ENCODE assay signal across 8 cellular contexts in the genomic region with DNA sequence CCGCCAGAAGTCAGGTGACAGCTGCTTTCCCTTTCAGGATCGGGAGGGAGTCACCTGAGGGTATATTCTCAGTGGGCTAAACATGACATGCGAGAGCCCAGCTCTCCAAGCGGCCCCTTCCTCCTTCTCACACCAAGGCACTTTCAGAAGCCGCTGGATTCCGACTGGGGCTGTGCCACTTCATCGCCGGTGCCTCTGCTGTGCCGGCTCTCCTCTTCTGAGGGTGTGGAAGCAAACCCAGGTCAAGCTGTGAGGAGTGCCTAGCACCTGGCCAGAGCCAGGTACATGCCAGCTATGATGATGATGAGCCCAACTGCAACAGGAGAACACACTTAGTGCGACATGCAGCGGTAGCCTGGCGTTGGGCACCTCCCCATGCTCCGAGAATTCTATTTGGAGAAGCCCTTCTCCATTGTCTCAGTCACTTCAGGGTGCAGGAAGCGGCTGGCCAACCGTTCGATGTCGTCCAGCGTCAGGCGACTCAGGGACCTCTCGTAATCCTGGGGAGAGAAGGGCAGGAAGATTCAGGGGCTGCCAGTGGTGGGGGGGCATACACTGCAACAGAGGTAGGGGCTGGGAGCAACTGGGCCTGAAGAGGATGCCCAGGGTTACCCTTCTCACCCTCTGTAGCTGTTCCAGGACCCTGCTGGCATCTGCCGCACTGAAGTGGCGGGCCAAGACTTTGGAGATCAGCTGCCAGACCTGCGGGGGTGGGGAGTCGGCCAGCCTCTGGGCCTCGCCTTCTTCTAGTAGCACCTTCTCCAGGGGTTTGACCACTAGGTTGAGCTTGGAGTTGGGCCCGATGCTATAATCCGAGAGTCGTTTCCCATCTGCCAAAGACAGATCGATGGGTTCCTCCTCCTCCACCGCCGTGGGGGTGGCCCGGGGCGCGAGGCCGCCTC. TPM values are rescaled to one million over a fixed set of nuclear protein-coding genes. Genes with fewer than 3 reads are reported as not detected.
A peak's percentile ranks its signal among the peaks of the same experiment; 100 is the strongest.
DNase-seq lines count a peak whose midpoint lies in the region; ATAC-seq and TF ChIP-seq lines count a peak whose summit lies in the region.

No MANE protein-coding gene starts in this region.

- intact Hi-C loops in lower leg skin (cut with DNase I; ENCODE audit: low total_unique reads): no loop called here

- H3K36me3 Mint-ChIP-seq in stimulated activated memory B cell treated with anti-CD40 and anti-IgM and Interleukin-4, amounts not matched to agents 10 μg/mL and 1 μg/mL and 100 μg/mL, for 72 hours: peaks cover 14% of the 10 kb centered on the region

- TF ChIP-seq POLR2A in lower leg skin (IDR thresholded peaks at IDR 0.05): no peak

- no peaks in the 10 kb centered on the region for H3K9me3 Mint-ChIP-seq in stimulated activated memory B cell treated with anti-CD40 and anti-IgM and Interleukin-4, amounts not matched to agents 10 μg/mL and 1 μg/mL and 100 μg/mL, for 72 hours

- H3K79me2 ChIP-seq in hepatocyte: peaks cover 5% of the 10 kb centered on the region

- H3K36me3 ChIP-seq in WERI-Rb-1 (peaks cover 29% of the 10 kb centered on the region), hepatocyte (replicated peaks; ENCODE audit: insufficient read depth, low read depth) (no peaks in the 10 kb centered on the region)

- peak overlapping the region; percentile 80 for H3K4me2 ChIP-seq in hepatocyte

- H2AFZ ChIP-seq in hepatocyte: no peak overlapping the region

- no peak for TF ChIP-seq CTCF in WERI-Rb-1 (IDR thresholded peaks at IDR 0.05; ENCODE audit: low read depth, low read length)
- no peak for TF ChIP-seq CTCF in hepatocyte (IDR thresholded peaks at IDR 0.05; ENCODE audit: poor library complexity)
- no peak for TF ChIP-seq CTCF in lower leg skin (IDR thresholded peaks at IDR 0.05)

- H3K4me3 ChIP-seq in WERI-Rb-1 (ENCODE audit: low read depth, low read length) (peak overlapping the region; percentile 73), hepatocyte (no peak overlapping the region), lower leg skin (ENCODE audit: low read depth, poor library complexity, severe bottlenecking) (no peak overlapping the region)

- WGBS in hepatocyte (ENCODE audit: low lambda C conversion rate, missing lambda C conversion rate): 84% methylated on average over 34 of the region's 35 CpGs
- WGBS in lower leg skin, 2 donors: 53 to 71% methylated on average over 8 to 34 of the region's 35 CpGs

- H3K9me3 ChIP-seq in WERI-Rb-1 (ENCODE audit: severe bottlenecking): no peaks in the 10 kb centered on the region
- no peaks in the 10 kb centered on the region for H3K9me3 ChIP-seq in hepatocyte (ENCODE audit: low read depth)

- DNase-seq in NCI-H1105 treated with DMSO at 0.1 percent for 48 hours (lab: John Stamatoyannopoulos, UW): peak; percentile 17
- DNase-seq in NCI-H1105 (lab: John Stamatoyannopoulos, UW): no peak
- DNase-seq in WERI-Rb-1: peak; percentile 64
- no peak for DNase-seq in hepatocyte (ENCODE audit: low spot score)
- DNase-seq in COLO829 (ENCODE audit: low spot score): no peak
- no peak for DNase-seq in lower leg skin (ENCODE audit: low spot score in 2 of 2)

- no peaks in the 10 kb centered on the region for H3K9me2 ChIP-seq in hepatocyte (replicated peaks; ENCODE audit: insufficient read depth)

- H3K27ac Mint-ChIP-seq in stimulated activated memory B cell treated with anti-CD40 and anti-IgM and Interleukin-4, amounts not matched to agents 10 μg/mL and 1 μg/mL and 100 μg/mL, for 72 hours: no peak overlapping the region

- ATAC-seq in stimulated activated memory B cell treated with anti-CD40 and anti-IgM and Interleukin-4, amounts not matched to agents 10 μg/mL and 1 μg/mL and 100 μg/mL, for 72 hours: no peak
- ATAC-seq in GM18858 (IDR thresholded peaks at IDR 0.05; ENCODE audit: unreplicated experiment): no peak

- no peaks in the 10 kb centered on the region for H3K27me3 Mint-ChIP-seq in stimulated activated memory B cell treated with anti-CD40 and anti-IgM and Interleukin-4, amounts not matched to agents 10 μg/mL and 1 μg/mL and 100 μg/mL, for 72 hours

- H3K27ac ChIP-seq in WERI-Rb-1 (peak overlapping the region; percentile 80), hepatocyte (peak overlapping the region; percentile 81)

- H3K4me3 Mint-ChIP-seq in stimulated activated memory B cell treated with anti-CD40 and anti-IgM and Interleukin-4, amounts not matched to agents 10 μg/mL and 1 μg/mL and 100 μg/mL, for 72 hours: peak overlapping the region; percentile 69

- H4K20me1 ChIP-seq in hepatocyte (ENCODE audit: insufficient read depth, poor library complexity, severe bottlenecking): no peaks in the 10 kb centered on the region

- H3K4me1 Mint-ChIP-seq in stimulated activated memory B cell treated with anti-CD40 and anti-IgM and Interleukin-4, amounts not matched to agents 10 μg/mL and 1 μg/mL and 100 μg/mL, for 72 hours: peaks cover 49% of the 10 kb centered on the region

- H3K4me1 ChIP-seq in hepatocyte (ENCODE audit: insufficient read depth): peaks cover 2% of the 10 kb centered on the region

- H3K27me3 ChIP-seq in WERI-Rb-1 (ENCODE audit: insufficient read depth, low read depth, severe bottlenecking) (peaks cover 4% of the 10 kb centered on the region), hepatocyte (no peaks in the 10 kb centered on the region)

RNA-seq across cellular contexts. Expression of a gene that starts 1.0 kb away (rescaled TPM):
- total RNA-seq in hepatocyte (25.0 and 26.7 TPM in 2 replicates), lower leg skin (10 to 100 TPM; 33.7 to 57.0 (median 50.7) TPM)
- polyA plus RNA-seq in hepatocyte: 29.9 and 34.0 TPM in 2 replicates

RNA-seq across cellular contexts. Expression of a gene that starts 5.0 kb away (rescaled TPM):
- 28.8 and 29.3 TPM in 2 replicates for total RNA-seq in hepatocyte
- 48.3 and 59.8 TPM in 2 replicates for polyA plus RNA-seq in hepatocyte
- total RNA-seq in lower leg skin: 10 to 100 TPM; 53.4 to 67.3 (median 57.4) TPM

RNA-seq across cellular contexts. Expression of a gene that starts 6.3 kb away (rescaled TPM):
- total RNA-seq in hepatocyte (32.2 and 40.0 TPM in 2 replicates), lower leg skin (10 to 100 TPM; 22.9 to 50.0 (median 28.5) TPM)
- 49.4 and 50.8 TPM in 2 replicates for polyA plus RNA-seq in hepatocyte

RNA-seq across cellular contexts. Expression of a gene that starts 27.3 kb away (rescaled TPM):
- total RNA-seq in hepatocyte (10.6 and 14.1 TPM in 2 replicates), lower leg skin (10 to 100 TPM; 10.2 to 30.2 (median 13.5) TPM)
- 23.2 and 28.7 TPM in 2 replicates for polyA plus RNA-seq in hepatocyte

RNA-seq across cellular contexts. Expression of a gene that starts 30.6 kb away (rescaled TPM):
- 33.8 and 41.1 TPM in 2 replicates for total RNA-seq in hepatocyte
- 68.0 and 70.9 TPM in 2 replicates for polyA plus RNA-seq in hepatocyte
- total RNA-seq in lower leg skin: 10 to 100 TPM; 42.5 to 61.7 (median 47.2) TPM

Comparison
In these comparisons a context has a peak if more than half of its experiments do, and no peak if none do; other contexts are left out.
1. DNase-seq: peak in NCI-H1105 treated with DMSO at 0.1 percent for 48 hours (single experiment) and WERI-Rb-1 (single experiment); none in NCI-H1105 (single experiment), hepatocyte (single experiment), COLO829 (single experiment) and lower leg skin (0 of 2).